In the genomic region with DNA sequence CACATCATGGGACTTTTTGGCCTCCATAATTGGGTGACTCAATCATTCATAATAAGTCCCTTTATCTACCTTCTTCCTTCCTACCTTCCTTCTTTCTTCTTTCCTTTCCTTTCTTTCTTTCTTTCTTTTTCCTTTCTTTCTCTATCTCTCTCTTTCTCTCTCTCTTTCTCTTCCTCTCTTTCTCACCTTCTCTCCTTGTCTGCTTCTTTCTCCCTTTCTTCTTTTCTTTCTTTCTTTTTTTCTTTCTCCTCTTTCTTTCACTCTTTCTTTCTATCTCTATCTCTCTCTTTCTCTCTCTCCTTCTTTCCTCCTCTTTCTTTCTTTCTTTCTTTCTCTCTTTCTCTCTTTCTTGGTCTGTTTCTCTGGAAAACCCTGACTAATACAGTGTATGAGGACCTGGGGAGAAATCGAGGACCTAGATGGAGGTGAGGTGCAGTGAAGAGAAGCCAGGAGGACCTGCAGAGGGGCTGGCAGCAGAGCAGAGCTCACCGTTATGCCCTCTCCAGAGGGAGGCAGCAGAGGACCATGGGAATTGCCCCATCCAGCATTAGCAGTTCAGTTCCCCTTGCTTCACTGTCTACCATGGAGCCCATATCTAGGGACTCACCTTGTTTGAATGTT, we compare ENCODE assay signal across 2 cellular contexts.
TF ChIP-seq lines count a peak whose summit lies in the region.

No MANE protein-coding gene starts in this region.

TF ChIP-seq in GM12878, 131 proteins besides CTCF, POLR2A, EP300 and RAD21:
- TF ChIP-seq SMC3 (IDR thresholded peaks at IDR 0.05; ENCODE audit: borderline replicate concordance, low read length) (peak; percentile 50; the same call in 1 of the 2 replicates), JUNB (IDR thresholded peaks at IDR 0.05) (no peak), YBX1 (IDR thresholded peaks at IDR 0.05) (0 out of 2 replicates have a peak, but pooled peaks have one; percentile 25)

TF ChIP-seq in HepG2, 621 proteins besides CTCF, POLR2A, EP300 and RAD21:
- TF ChIP-seq, protein P1, sequence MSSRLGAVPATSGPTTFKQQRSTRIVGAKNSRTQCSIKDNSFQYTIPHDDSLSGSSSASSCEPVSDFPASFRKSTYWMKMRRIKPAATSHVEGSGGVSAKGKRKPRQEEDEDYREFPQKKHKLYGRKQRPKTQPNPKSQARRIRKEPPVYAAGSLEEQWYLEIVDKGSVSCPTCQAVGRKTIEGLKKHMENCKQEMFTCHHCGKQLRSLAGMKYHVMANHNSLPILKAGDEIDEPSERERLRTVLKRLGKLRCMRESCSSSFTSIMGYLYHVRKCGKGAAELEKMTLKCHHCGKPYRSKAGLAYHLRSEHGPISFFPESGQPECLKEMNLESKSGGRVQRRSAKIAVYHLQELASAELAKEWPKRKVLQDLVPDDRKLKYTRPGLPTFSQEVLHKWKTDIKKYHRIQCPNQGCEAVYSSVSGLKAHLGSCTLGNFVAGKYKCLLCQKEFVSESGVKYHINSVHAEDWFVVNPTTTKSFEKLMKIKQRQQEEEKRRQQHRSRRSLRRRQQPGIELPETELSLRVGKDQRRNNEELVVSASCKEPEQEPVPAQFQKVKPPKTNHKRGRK (CRISPR knock-in tag; IDR thresholded peaks at IDR 0.05): peak; percentile 60; the same call in 1 of the 2 replicates
- TF ChIP-seq, protein P2, sequence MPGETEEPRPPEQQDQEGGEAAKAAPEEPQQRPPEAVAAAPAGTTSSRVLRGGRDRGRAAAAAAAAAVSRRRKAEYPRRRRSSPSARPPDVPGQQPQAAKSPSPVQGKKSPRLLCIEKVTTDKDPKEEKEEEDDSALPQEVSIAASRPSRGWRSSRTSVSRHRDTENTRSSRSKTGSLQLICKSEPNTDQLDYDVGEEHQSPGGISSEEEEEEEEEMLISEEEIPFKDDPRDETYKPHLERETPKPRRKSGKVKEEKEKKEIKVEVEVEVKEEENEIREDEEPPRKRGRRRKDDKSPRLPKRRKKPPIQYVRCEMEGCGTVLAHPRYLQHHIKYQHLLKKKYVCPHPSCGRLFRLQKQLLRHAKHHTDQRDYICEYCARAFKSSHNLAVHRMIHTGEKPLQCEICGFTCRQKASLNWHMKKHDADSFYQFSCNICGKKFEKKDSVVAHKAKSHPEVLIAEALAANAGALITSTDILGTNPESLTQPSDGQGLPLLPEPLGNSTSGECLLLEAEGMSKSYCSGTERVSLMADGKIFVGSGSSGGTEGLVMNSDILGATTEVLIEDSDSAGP (CRISPR knock-in tag; IDR thresholded peaks at IDR 0.05; ENCODE audit: borderline replicate concordance): 0 out of 2 replicates have a peak, but pooled peaks have one; percentile 31
- peak; percentile 87 for TF ChIP-seq SMC3 (IDR thresholded peaks at IDR 0.05; ENCODE audit: low read length)
- TF ChIP-seq CREB1 (IDR thresholded peaks at IDR 0.05): no peak
- no peak for TF ChIP-seq CREB1 (CRISPR knock-in tag; IDR thresholded peaks at IDR 0.05)
- TF ChIP-seq STAG1 (CRISPR knock-in tag; IDR thresholded peaks at IDR 0.05): peak; percentile 89
- TF ChIP-seq, protein P3, sequence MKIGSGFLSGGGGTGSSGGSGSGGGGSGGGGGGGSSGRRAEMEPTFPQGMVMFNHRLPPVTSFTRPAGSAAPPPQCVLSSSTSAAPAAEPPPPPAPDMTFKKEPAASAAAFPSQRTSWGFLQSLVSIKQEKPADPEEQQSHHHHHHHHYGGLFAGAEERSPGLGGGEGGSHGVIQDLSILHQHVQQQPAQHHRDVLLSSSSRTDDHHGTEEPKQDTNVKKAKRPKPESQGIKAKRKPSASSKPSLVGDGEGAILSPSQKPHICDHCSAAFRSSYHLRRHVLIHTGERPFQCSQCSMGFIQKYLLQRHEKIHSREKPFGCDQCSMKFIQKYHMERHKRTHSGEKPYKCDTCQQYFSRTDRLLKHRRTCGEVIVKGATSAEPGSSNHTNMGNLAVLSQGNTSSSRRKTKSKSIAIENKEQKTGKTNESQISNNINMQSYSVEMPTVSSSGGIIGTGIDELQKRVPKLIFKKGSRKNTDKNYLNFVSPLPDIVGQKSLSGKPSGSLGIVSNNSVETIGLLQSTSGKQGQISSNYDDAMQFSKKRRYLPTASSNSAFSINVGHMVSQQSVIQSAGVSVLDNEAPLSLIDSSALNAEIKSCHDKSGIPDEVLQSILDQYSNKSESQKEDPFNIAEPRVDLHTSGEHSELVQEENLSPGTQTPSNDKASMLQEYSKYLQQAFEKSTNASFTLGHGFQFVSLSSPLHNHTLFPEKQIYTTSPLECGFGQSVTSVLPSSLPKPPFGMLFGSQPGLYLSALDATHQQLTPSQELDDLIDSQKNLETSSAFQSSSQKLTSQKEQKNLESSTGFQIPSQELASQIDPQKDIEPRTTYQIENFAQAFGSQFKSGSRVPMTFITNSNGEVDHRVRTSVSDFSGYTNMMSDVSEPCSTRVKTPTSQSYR (CRISPR knock-in tag; IDR thresholded peaks at IDR 0.05; ENCODE audit: borderline replicate concordance): no peak
